ENCODE assay signal across 1 cellular context in the genomic region with DNA sequence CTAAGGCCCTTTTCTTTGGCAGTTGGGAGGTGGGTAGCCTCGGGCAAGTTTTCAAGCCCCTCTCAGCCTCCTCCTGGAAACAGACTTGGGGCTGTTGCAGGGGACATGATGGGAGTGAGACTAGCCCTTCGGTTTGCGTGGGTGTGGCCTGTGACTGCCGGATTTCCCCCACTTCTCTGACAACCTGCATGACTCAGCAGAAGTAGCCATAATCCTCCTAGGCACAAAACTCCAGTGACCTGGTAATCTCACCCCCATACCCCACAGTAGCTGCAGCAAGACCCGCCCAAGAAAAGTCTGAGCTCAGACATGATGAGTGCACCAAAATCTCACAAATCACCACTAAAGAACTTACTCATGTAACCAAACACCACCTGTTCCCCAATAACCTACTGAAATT.
TF ChIP-seq lines count a peak whose summit lies in the region.

No MANE protein-coding gene starts in this region.

TF ChIP-seq in K562, 482 proteins besides CTCF, POLR2A, EP300 and RAD21 (continued from another document):
- no peak for TF ChIP-seq ZFP30 (CRISPR knock-in tag; IDR thresholded peaks at IDR 0.05; ENCODE audit: borderline replicate concordance)
- TF ChIP-seq, protein P1, sequence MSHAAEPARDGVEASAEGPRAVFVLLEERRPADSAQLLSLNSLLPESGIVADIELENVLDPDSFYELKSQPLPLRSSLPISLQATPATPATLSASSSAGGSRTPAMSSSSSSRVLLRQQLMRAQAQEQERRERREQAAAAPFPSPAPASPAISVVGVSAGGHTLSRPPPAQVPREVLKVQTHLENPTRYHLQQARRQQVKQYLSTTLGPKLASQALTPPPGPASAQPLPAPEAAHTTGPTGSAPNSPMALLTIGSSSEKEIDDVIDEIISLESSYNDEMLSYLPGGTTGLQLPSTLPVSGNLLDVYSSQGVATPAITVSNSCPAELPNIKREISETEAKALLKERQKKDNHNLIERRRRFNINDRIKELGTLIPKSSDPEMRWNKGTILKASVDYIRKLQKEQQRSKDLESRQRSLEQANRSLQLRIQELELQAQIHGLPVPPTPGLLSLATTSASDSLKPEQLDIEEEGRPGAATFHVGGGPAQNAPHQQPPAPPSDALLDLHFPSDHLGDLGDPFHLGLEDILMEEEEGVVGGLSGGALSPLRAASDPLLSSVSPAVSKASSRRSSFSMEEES (CRISPR knock-in tag; IDR thresholded peaks at IDR 0.05): no peak
- TF ChIP-seq MAFG (tag; conservative IDR thresholded peaks at IDR 0.05): 0 out of 2 replicates have a peak, but pooled peaks have one; percentile 47
- TF ChIP-seq EGR1 (conservative IDR thresholded peaks at IDR 0.05): 0 out of 2 replicates have a peak, but pooled peaks have one; percentile 6
